In the genomic region with DNA sequence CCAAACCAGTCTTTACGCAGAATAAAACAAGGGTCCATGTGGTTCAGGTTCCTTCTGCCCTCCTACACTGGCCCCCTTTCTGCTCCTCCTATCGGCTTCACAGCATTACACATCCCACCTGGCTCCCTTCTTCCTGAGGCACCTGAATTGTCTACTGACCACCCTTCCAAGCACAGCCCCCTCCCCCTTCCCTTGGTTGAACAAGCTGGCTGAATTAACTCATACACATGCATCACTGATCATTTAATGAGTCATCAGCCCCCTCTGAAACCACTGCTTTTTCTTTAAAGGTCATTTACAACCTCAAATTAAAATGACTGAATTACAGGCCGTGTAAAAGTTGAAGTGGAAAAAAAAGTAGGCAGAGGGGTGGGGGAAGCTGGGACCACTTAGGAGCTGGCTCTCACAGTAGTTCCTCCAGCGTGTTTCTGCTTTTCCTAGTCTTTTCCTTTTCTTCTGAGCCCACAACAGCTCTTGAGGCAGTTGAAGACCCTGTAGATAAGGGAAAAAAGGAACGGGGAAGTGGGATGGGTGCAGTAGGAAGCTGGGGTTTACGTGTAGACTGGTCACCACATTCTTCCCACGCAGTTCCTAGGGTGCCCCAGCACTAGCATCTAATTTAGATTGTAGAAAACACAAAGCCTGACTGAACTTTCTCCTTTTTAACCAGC, we compare ENCODE assay signal across 8 cellular contexts.
DNase-seq lines count a peak whose midpoint lies in the region; ATAC-seq and TF ChIP-seq lines count a peak whose summit lies in the region.

No MANE protein-coding gene starts in this region.

- H3K4me1 ChIP-seq in A673 (ENCODE audit: insufficient read depth, low read length, poor library complexity, severe bottlenecking) (peaks cover 6% of the 10 kb centered on the region), suprapubic skin (peaks cover 18% of the 10 kb centered on the region)

- H3K4me3 ChIP-seq in A673 (ENCODE audit: low read depth, low read length, poor library complexity, severe bottlenecking) (no peak overlapping the region), suprapubic skin (no peak overlapping the region)

- TF ChIP-seq EP300 in suprapubic skin (IDR thresholded peaks at IDR 0.05): no peak

- TF ChIP-seq CTCF in A673 (conservative IDR thresholded peaks at IDR 0.05; ENCODE audit: low read depth, low read length) (no peak), suprapubic skin (IDR thresholded peaks at IDR 0.05) (no peak)

- peaks cover 23% of the 10 kb centered on the region for H3K36me3 Mint-ChIP-seq in activated CD4-positive, alpha-beta memory T cell treated with anti-CD3 and anti-CD28 coated beads, Interleukin-2, amount 10 ng/mL, durations not matched to agents 7 days and 5 days (ENCODE audit: low read depth)

- no peaks in the 10 kb centered on the region for H3K9me3 Mint-ChIP-seq in activated CD4-positive, alpha-beta memory T cell treated with anti-CD3 and anti-CD28 coated beads, Interleukin-2, amount 10 ng/mL, durations not matched to agents 7 days and 5 days

- no peaks in the 10 kb centered on the region for H3K27me3 Mint-ChIP-seq in activated CD4-positive, alpha-beta memory T cell treated with anti-CD3 and anti-CD28 coated beads, Interleukin-2, amount 10 ng/mL, durations not matched to agents 7 days and 5 days

- CTCF ChIA-PET in A673 (lab: Charles Lee): no interaction called here
- CTCF ChIA-PET in activated CD4-positive, alpha-beta memory T cell treated with anti-CD3 and anti-CD28 coated beads, Interleukin-2, amount 10 ng/mL, durations not matched to agents 7 days and 5 days (lab: Charles Lee): interaction anchor here (0.6 to 2.0 kb wide), 10 partner anchors 10 to 323 kb away, joined by 3 to 7 read pairs (median 3); a partner anchor contains a TSS

- no peak overlapping the region for H3K27ac ChIP-seq in A673 (ENCODE audit: low read depth, low read length, poor library complexity, severe bottlenecking)
- peak overlapping the region; percentile 10 for H3K27ac ChIP-seq in suprapubic skin

- H3K4me3 Mint-ChIP-seq in activated CD4-positive, alpha-beta memory T cell treated with anti-CD3 and anti-CD28 coated beads, Interleukin-2, amount 10 ng/mL, durations not matched to agents 7 days and 5 days: peak overlapping the region; percentile 8

- intact Hi-C loops in A673 (cut with micrococcal nuclease; ENCODE audit: unreplicated experiment): no loop called here

- BruUV-seq in A673 (replicated peaks; lab: Mats Ljungman, UMichigan): no TSS peak

- ATAC-seq in GM19025 (IDR thresholded peaks at IDR 0.05; ENCODE audit: low read depth, unreplicated experiment): peak; percentile 37
- ATAC-seq in HG03196 (IDR thresholded peaks at IDR 0.05; ENCODE audit: unreplicated experiment): peak; percentile 39

- H3K27ac Mint-ChIP-seq in activated CD4-positive, alpha-beta memory T cell treated with anti-CD3 and anti-CD28 coated beads, Interleukin-2, amount 10 ng/mL, durations not matched to agents 7 days and 5 days: peak overlapping the region; percentile 86

- WGBS in suprapubic skin: 77% methylated on average over 7 of the region's 7 CpGs

- peaks cover 81% of the 10 kb centered on the region for H3K4me1 Mint-ChIP-seq in activated CD4-positive, alpha-beta memory T cell treated with anti-CD3 and anti-CD28 coated beads, Interleukin-2, amount 10 ng/mL, durations not matched to agents 7 days and 5 days

- POLR2A ChIA-PET in A673 (lab: Charles Lee; ENCODE audit: low non-redundant PET): no interaction called here
- POLR2A ChIA-PET in activated CD4-positive, alpha-beta memory T cell treated with anti-CD3 and anti-CD28 coated beads, Interleukin-2, amount 10 ng/mL, durations not matched to agents 7 days and 5 days (lab: Charles Lee): interaction anchor here (0.6 to 4.5 kb wide), 25 partner anchors 9 to 238 kb away, joined by 3 to 40 read pairs (median 5); a partner anchor contains a TSS

- DNase-seq in A673 (ENCODE audit: low spot score): peak; percentile 10
- DNase-seq in activated CD4-positive, alpha-beta memory T cell treated with anti-CD3 and anti-CD28 coated beads, Interleukin-2, amount 10 ng/mL, durations not matched to agents 7 days and 5 days: peak; percentile 50
- DNase-seq in glomerular visceral epithelial cell (ENCODE audit: extremely low spot score): peak; percentile 87
- DNase-seq in suprapubic skin (ENCODE audit: low spot score in 2 of 2): no peak
- DNase-seq in SHP77 treated with DMSO at 0.1 percent for 48 hours (lab: John Stamatoyannopoulos, UW): no peak
- DNase-seq in middle frontal gyrus (ENCODE audit: extremely low spot score, low spot score): no peak

- no peaks in the 10 kb centered on the region for H3K9me3 ChIP-seq in A673 (ENCODE audit: low read depth, low read length, poor library complexity, severe bottlenecking)
- no peaks in the 10 kb centered on the region for H3K9me3 ChIP-seq in suprapubic skin

- no peaks in the 10 kb centered on the region for H3K36me3 ChIP-seq in A673 (ENCODE audit: insufficient read depth, low read length, poor library complexity, severe bottlenecking)
- H3K36me3 ChIP-seq in suprapubic skin: no peaks in the 10 kb centered on the region

- H3K27me3 ChIP-seq in A673 (replicated peaks; ENCODE audit: insufficient read depth, low read depth, low read length, poor library complexity): no peaks in the 10 kb centered on the region
- H3K27me3 ChIP-seq in suprapubic skin: no peaks in the 10 kb centered on the region

- TF ChIP-seq POLR2A in suprapubic skin (IDR thresholded peaks at IDR 0.05): no peak

Comparison
In these comparisons a context has a peak if more than half of its experiments do, and no peak if none do; other contexts are left out.
1. DNase-seq: peak in A673 (single experiment), activated CD4-positive, alpha-beta memory T cell treated with anti-CD3 and anti-CD28 coated beads, Interleukin-2, amount 10 ng/mL, durations not matched to agents 7 days and 5 days (single experiment) and glomerular visceral epithelial cell (single experiment); none in suprapubic skin (0 of 2), SHP77 treated with DMSO at 0.1 percent for 48 hours (single experiment) and middle frontal gyrus (single experiment).